In the genomic region with DNA sequence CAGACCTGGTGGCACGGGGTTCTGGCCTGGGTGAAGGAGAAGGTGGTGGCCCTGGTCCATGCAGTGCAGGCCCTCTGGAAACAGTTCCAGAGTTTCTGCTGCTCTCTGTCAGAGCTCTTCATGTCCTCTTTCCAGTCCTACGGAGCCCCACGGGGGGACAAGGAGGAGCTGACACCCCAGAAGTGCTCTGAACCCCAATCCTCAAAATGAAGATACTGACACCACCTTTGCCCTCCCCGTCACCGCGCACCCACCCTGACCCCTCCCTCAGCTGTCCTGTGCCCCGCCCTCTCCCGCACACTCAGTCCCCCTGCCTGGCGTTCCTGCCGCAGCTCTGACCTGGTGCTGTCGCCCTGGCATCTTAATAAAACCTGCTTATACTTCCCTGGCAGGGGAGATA, we compare ENCODE assay signal across 9 cellular contexts. TPM values are rescaled to one million over a fixed set of nuclear protein-coding genes. Genes with fewer than 3 reads are reported as not detected.
"Had no signal": no experiment of that assay in that cellular context is flagged by ENCODE, and none has a peak within 500 bp of the region (broad histone marks: within the 10 kb centered on the region; RNA-seq: fewer than 3 reads in every experiment).

No MANE protein-coding gene starts in this region.

RNA-seq across cellular contexts. Expression of a gene that starts 29.9 kb away (rescaled TPM):
- total RNA-seq: heart right ventricle, left colon, lower lobe of right lung, sciatic nerve, thoracic aorta, upper lobe of right lung had no signal
- polyA plus RNA-seq: cardiac muscle cell, esophagus, pancreas had no signal

RNA-seq across cellular contexts. Expression of a gene that starts 32.4 kb away (rescaled TPM):
- total RNA-seq: cardiac muscle cell, heart right ventricle had no signal
- polyA plus RNA-seq: cardiac muscle cell had no signal
